In the genomic region with DNA sequence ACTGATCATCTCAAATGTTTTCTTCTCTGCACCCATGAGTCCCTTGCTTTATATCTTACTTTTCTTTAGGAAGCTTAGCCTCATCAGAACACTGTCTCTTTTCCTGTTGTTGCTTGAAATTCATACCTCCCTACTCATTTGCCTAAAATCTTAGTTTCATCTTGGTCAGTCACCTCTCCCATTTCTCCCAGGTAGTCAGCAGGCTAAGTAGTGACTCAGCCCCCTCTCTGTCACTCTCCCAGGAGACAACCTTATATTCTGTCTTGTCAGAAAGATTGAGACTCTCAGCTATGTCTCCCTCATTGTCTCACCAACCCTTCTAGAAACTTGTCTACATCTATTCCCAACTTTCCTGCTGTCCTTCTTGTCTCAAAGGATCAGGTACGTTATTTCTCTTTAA, we compare ENCODE assay signal across 24 cellular contexts.
DNase-seq lines count a peak whose midpoint lies in the region; ATAC-seq, FAIRE-seq and TF ChIP-seq lines count a peak whose summit lies in the region.
"Had no signal": no experiment of that assay in that cellular context is flagged by ENCODE, and none has a peak within 500 bp of the region (broad histone marks: within the 10 kb centered on the region; RNA-seq: fewer than 3 reads in every experiment).

No MANE protein-coding gene starts in this region.

- H3K9me3 ChIP-seq in GM12878 (replicated peaks; ENCODE audit: control insufficient read depth, insufficient read depth, low read length) (no peaks in the 10 kb centered on the region; the same call in 2 of the 3 replicates), small intestine (ENCODE audit: control insufficient read depth, low read depth) (no peaks in the 10 kb centered on the region), pancreas (no peaks in the 10 kb centered on the region)
- H3K9me3 ChIP-seq: BE2C, HAP-1 had no signal

- no peak for ATAC-seq in GM12878
- ATAC-seq in foreskin keratinocyte: peak; percentile 78
- ATAC-seq in pancreas: no peak
- ATAC-seq: A549, GM23338 had no signal

- H3K4me1 ChIP-seq in GM12878 (ENCODE audit: control insufficient read depth, insufficient read depth, low read length) (no peaks in the 10 kb centered on the region), foreskin keratinocyte (no peaks in the 10 kb centered on the region), small intestine (ENCODE audit: control insufficient read depth in 2 of 2, insufficient read depth in 1 of 2, low read depth in 1 of 2, low read length in 1 of 2) (no peaks in the 10 kb centered on the region), pancreas (no peaks in the 10 kb centered on the region)
- H3K4me1 ChIP-seq: A549; BE2C; BLaER1 treated with 17β-estradiol and CSF1 and Interleukin-3, amounts not matched to agents 10 nM and 100 nM; HAP-1 had no signal

- no peak overlapping the region for H3K27ac ChIP-seq in GM12878 (ENCODE audit: control insufficient read depth, insufficient read depth)
- no peak overlapping the region for H3K27ac ChIP-seq in foreskin keratinocyte
- H3K27ac ChIP-seq in small intestine (ENCODE audit: low read depth in 1 of 2, low read length in 1 of 2): no peak overlapping the region
- no peak overlapping the region for H3K27ac ChIP-seq in pancreas
- H3K27ac ChIP-seq: A549; BLaER1 treated with 17β-estradiol and CSF1 and Interleukin-3, amounts not matched to agents 10 nM and 100 nM had no signal

- DNase-seq in H54 (ENCODE audit: insufficient read length, low spot score): no peak
- no peak for DNase-seq in GM12878 (ENCODE audit: low read depth, low spot score)
- DNase-seq in foreskin keratinocyte: peak; percentile 12 to 45
- no peak for DNase-seq in small intestine
- DNase-seq in pancreas: no peak
- no peak for DNase-seq in NCI-H187 treated with DMSO at 0.1 percent for 48 hours (lab: John Stamatoyannopoulos, UW)
- DNase-seq: 8988T; ACHN; AML-193; BE2C; CD4-positive, alpha-beta T cell; CD8-positive, alpha-beta memory T cell; DMS 273 treated with DMSO at 0.1 percent for 48 hours; DMS79; EL; GDM1; HFFc6 had no signal

- WGBS in GM12878 (ENCODE audit: insufficient coverage, insufficient replicate concordance, low lambda C conversion rate, missing lambda C conversion rate): 0% methylated on average over 1 of the region's 1 CpG
- 58 to 81% (median 77%) methylated on average over 1 of the region's 1 CpG for WGBS in small intestine, 3 donors
- WGBS in pancreas, 2 donors: 54 to 67% methylated on average over 1 of the region's 1 CpG

- in situ Hi-C loops in GM12878 (cut with MboI): no loop called here

- peak; percentile 67 for FAIRE-seq in H54 (lab: Jason Lieb, UNC)
- peak; percentile 18 for FAIRE-seq in GM12878 (lab: Jason Lieb, UNC)
- FAIRE-seq in small intestine (lab: Jason Lieb, UNC): no peak
- FAIRE-seq in pancreas (lab: Jason Lieb, UNC): no peak
- FAIRE-seq: A549, D721Med, GM12891, GM18507 had no signal

- H4K20me1 ChIP-seq in GM12878 (ENCODE audit: control insufficient read depth, insufficient read depth): no peaks in the 10 kb centered on the region
- H4K20me1 ChIP-seq: BLaER1 treated with 17β-estradiol and CSF1 and Interleukin-3, amounts not matched to agents 10 nM and 100 nM had no signal

- POLR2A ChIA-PET in GM12878 (lab: Charles Lee): no interaction called here

- TF ChIP-seq CTCF in GM12878 (IDR thresholded peaks at IDR 0.05 in 2 of 3, conservative IDR thresholded peaks at IDR 0.05 in 1 of 3; ENCODE audit: control insufficient read depth in 2 of 3, extremely low read depth in 1 of 3, insufficient read depth in 1 of 3, low read depth in 3 of 3, low read length in 3 of 3) (no peak), foreskin keratinocyte (conservative IDR thresholded peaks at IDR 0.05) (no peak), pancreas (IDR thresholded peaks at IDR 0.05) (no peak)

- H3K36me3 ChIP-seq in GM12878 (ENCODE audit: control insufficient read depth in 2 of 2, insufficient read depth in 2 of 2, low read length in 1 of 2): no peaks in the 10 kb centered on the region
- H3K36me3 ChIP-seq in small intestine (ENCODE audit: control insufficient read depth in 2 of 2, insufficient read depth in 2 of 2, low read length in 2 of 2): no peaks in the 10 kb centered on the region
- H3K36me3 ChIP-seq in pancreas: no peaks in the 10 kb centered on the region
- H3K36me3 ChIP-seq: BE2C; BLaER1 treated with 17β-estradiol and CSF1 and Interleukin-3, amounts not matched to agents 10 nM and 100 nM; HAP-1 had no signal

- TF ChIP-seq EP300 in GM12878 (IDR thresholded peaks at IDR 0.05; ENCODE audit: borderline replicate concordance in 1 of 2, control insufficient read depth in 1 of 2, low read depth in 2 of 2, low read length in 2 of 2): no peak

- H3K9ac ChIP-seq in GM12878 (ENCODE audit: control insufficient read depth, insufficient read depth, low read length): no peak overlapping the region
- H3K9ac ChIP-seq: BLaER1 treated with 17β-estradiol and CSF1 and Interleukin-3, amounts not matched to agents 10 nM and 100 nM had no signal

- SMC1A ChIA-PET in GM12878 (lab: Charles Lee; ENCODE audit: uncharacterized antibody, unreplicated experiment): interaction anchor here (1.3 kb wide), 1 partner anchor 14 kb away, joined by 3 read pairs; no protein-coding TSS in a partner anchor

- TF ChIP-seq POLR2A in H54 (IDR thresholded peaks at IDR 0.05; ENCODE audit: low read depth, low read length) (no peak), GM12878 (IDR thresholded peaks at IDR 0.05; ENCODE audit: low read depth, low read length) (no peak)

- H3K27me3 ChIP-seq in GM12878 (replicated peaks in 1 of 2; ENCODE audit: control insufficient read depth in 2 of 2, insufficient read depth in 2 of 2, low read length in 1 of 2) (no peaks in the 10 kb centered on the region), foreskin keratinocyte (no peaks in the 10 kb centered on the region), small intestine (ENCODE audit: control insufficient read depth in 2 of 2, insufficient read depth in 2 of 2, low read length in 2 of 2) (no peaks in the 10 kb centered on the region), pancreas (no peaks in the 10 kb centered on the region)
- H3K27me3 ChIP-seq: BE2C; BLaER1 treated with 17β-estradiol and CSF1 and Interleukin-3, amounts not matched to agents 10 nM and 100 nM had no signal

- TF ChIP-seq RAD21 in GM12878 (IDR thresholded peaks at IDR 0.05; ENCODE audit: insufficient read depth, low read depth, low read length): no peak

- intact Hi-C loops in GM12878 (cut with micrococcal nuclease; ENCODE audit: unreplicated experiment): no loop called here
- intact Hi-C loops in pancreas (cut with DNase I): no loop called here

- H3K4me3 ChIP-seq in GM12878 (no peak overlapping the region), small intestine (ENCODE audit: low read depth in 1 of 2, low read length in 2 of 2) (no peak overlapping the region), pancreas (no peak overlapping the region)
- H3K4me3 ChIP-seq: A549; BLaER1 treated with 17β-estradiol and CSF1 and Interleukin-3, amounts not matched to agents 10 nM and 100 nM; GM23338; HAP-1 had no signal

- BruUV-seq in GM12878 (replicated peaks; lab: Mats Ljungman, UMichigan): no TSS peak

- CTCF ChIA-PET in GM12878 (lab: Yijun Ruan, JAX): no interaction called here

- H3K4me2 ChIP-seq in GM12878 (ENCODE audit: control insufficient read depth, insufficient read depth): no peak overlapping the region
- H3K4me2 ChIP-seq: A549; BLaER1 treated with 17β-estradiol and CSF1 and Interleukin-3, amounts not matched to agents 10 nM and 100 nM; GM23338 had no signal

- H3K79me2 ChIP-seq in GM12878 (ENCODE audit: control insufficient read depth, insufficient read depth, low read length): no peaks in the 10 kb centered on the region

- no peak overlapping the region for H2AFZ ChIP-seq in GM12878 (ENCODE audit: control insufficient read depth, low read depth, low read length)
- H2AFZ ChIP-seq: GM23338 had no signal

- RAD21 ChIA-PET in GM12878 (lab: Charles Lee; ENCODE audit: unreplicated experiment): no interaction called here

TF ChIP-seq in GM12878, 131 proteins besides CTCF, POLR2A, EP300 and RAD21 (continues in another document):
- TF ChIP-seq TCF7 (IDR thresholded peaks at IDR 0.05; ENCODE audit: borderline replicate concordance) (no peak), RAD51 (IDR thresholded peaks at IDR 0.05) (no peak), ZNF207 (IDR thresholded peaks at IDR 0.05; ENCODE audit: borderline replicate concordance) (no peak), RB1 (IDR thresholded peaks at IDR 0.05; ENCODE audit: borderline replicate concordance) (no peak), ZBTB11 (CRISPR knock-in tag; IDR thresholded peaks at IDR 0.05) (no peak), DPF2 (IDR thresholded peaks at IDR 0.05) (no peak), MYB (IDR thresholded peaks at IDR 0.05; ENCODE audit: borderline replicate concordance, low read depth, low read length) (no peak), NFIC (IDR thresholded peaks at IDR 0.05; ENCODE audit: low read depth, low read length) (no peak)

Comparison
In these comparisons a context has a peak if more than half of its experiments do, and no peak if none do; other contexts are left out.
1. DNase-seq: peak in foreskin keratinocyte (2 of 2); none in H54 (single experiment), GM12878 (single experiment), small intestine (single experiment), pancreas (0 of 6) and NCI-H187 treated with DMSO at 0.1 percent for 48 hours (single experiment).